In genomic region chr2:239610457-239611221, GRCh38 we compare ENCODE assay signal across 26 cellular contexts.
"Had no signal": no experiment of that assay in that cellular context is flagged by ENCODE, and none has a peak within 500 bp of the region (broad histone marks: within the 10 kb centered on the region; RNA-seq: fewer than 3 reads in every experiment).

No MANE protein-coding gene starts in this region.

- H3K9me3 Mint-ChIP-seq: activated CD4-positive, alpha-beta T cell treated with anti-CD3 and anti-CD28 coated beads, Interleukin-2, amount 10 ng/mL, durations not matched to agents 24 days and 14 days; activated CD8-positive, alpha-beta T cell treated with anti-CD3 and anti-CD28 coated beads for 36 hours; activated naive CD4-positive, alpha-beta T cell treated with anti-CD3 and anti-CD28 coated beads, Interleukin-2, amount 50 U/mL, for 72 hours; activated T-cell treated with anti-CD3 and anti-CD28 coated beads, Interleukin-2, amount 50 U/mL, for 4 hours; activated T-helper 17 cell treated with anti-CD3 and anti-CD28 coated beads, Interleukin-2, amount 50 U/mL, for 72 hours; natural killer cell treated with Interleukin-12 subunit alpha and Interleukin-12 subunit beta and Interleukin-15 and Interleukin-18, amount 100 ng/mL, for 72 hours; stimulated activated effector memory CD8-positive, alpha-beta T cell treated with anti-CD3 and anti-CD28 coated beads, Interleukin-12 subunit alpha, Interleukin-12 subunit beta, amount 100 ng/mL, for 72 hours; stimulated activated naive CD8-positive, alpha-beta T cell treated with anti-CD3 and anti-CD28 coated beads, Interleukin-15, amount 100 ng/mL, for 72 hours had no signal

- DNase-seq: activated CD4-positive, alpha-beta T cell treated with anti-CD3 and anti-CD28 coated beads, Interleukin-2, amount 10 ng/mL, durations not matched to agents 24 days and 14 days; activated CD4-positive, CD25-positive, alpha-beta regulatory T cell treated with anti-CD3 and anti-CD28 coated beads, Interleukin-2, amount 50 U/mL, for 72 hours; activated CD8-positive, alpha-beta T cell treated with anti-CD3 and anti-CD28 coated beads for 36 hours; activated naive CD4-positive, alpha-beta T cell; activated T-cell treated with anti-CD3 and anti-CD28 coated beads, Interleukin-2, amount 50 U/mL, for 4 hours; cerebellar nuclear complex; cortex of kidney; foreskin keratinocyte; mesendoderm; stimulated activated CD4-positive, alpha-beta T cell treated with anti-CD3 and anti-CD28 coated beads, Interleukin-12 subunit alpha, Interleukin-12 subunit beta, amount 100 ng/mL, for 4 hours; stimulated activated CD4-positive, alpha-beta T cell treated with anti-CD3 and anti-CD28 coated beads, Interleukin-4, amount 100 ng/mL, for 1 hour; stimulated activated naive CD8-positive, alpha-beta T cell treated with anti-CD3 and anti-CD28 coated beads, Interleukin-15, amount 100 ng/mL, for 72 hours; substantia nigra had no signal

- H3K36me3 Mint-ChIP-seq: activated naive CD4-positive, alpha-beta T cell treated with anti-CD3 and anti-CD28 coated beads, Interleukin-2, amount 50 U/mL, for 72 hours; natural killer cell treated with Interleukin-12 subunit alpha and Interleukin-12 subunit beta and Interleukin-15 and Interleukin-18, amount 100 ng/mL, for 72 hours had no signal

- H3K27me3 ChIP-seq: foreskin keratinocyte, right lobe of liver, upper lobe of left lung had no signal

- H3K4me3 Mint-ChIP-seq: activated CD4-positive, alpha-beta T cell treated with anti-CD3 and anti-CD28 coated beads, Interleukin-2, amount 10 ng/mL, durations not matched to agents 24 days and 14 days; activated CD8-positive, alpha-beta T cell treated with anti-CD3 and anti-CD28 coated beads for 36 hours; activated T-cell treated with anti-CD3 and anti-CD28 coated beads, Interleukin-2, amount 50 U/mL, for 4 hours; activated T-helper 17 cell treated with anti-CD3 and anti-CD28 coated beads, Interleukin-2, amount 50 U/mL, for 72 hours; endodermal cell; natural killer cell treated with Interleukin-12 subunit alpha and Interleukin-12 subunit beta and Interleukin-15 and Interleukin-18, amount 100 ng/mL, for 72 hours; stimulated activated effector memory CD8-positive, alpha-beta T cell treated with anti-CD3 and anti-CD28 coated beads, Interleukin-12 subunit alpha, Interleukin-12 subunit beta, amount 100 ng/mL, for 72 hours; stimulated activated naive CD8-positive, alpha-beta T cell treated with anti-CD3 and anti-CD28 coated beads, Interleukin-15, amount 100 ng/mL, for 72 hours had no signal

- H3K27me3 Mint-ChIP-seq: activated T-helper 17 cell treated with anti-CD3 and anti-CD28 coated beads, Interleukin-2, amount 50 U/mL, for 72 hours had no signal

- H3K27ac ChIP-seq: breast epithelium, esophagus muscularis mucosa, foreskin keratinocyte, heart left ventricle, right lobe of liver, upper lobe of left lung had no signal

- H3K4me1 ChIP-seq: breast epithelium, esophagus muscularis mucosa, foreskin keratinocyte, right lobe of liver had no signal

- H3K4me1 Mint-ChIP-seq: endodermal cell; stimulated activated naive CD8-positive, alpha-beta T cell treated with anti-CD3 and anti-CD28 coated beads, Interleukin-15, amount 100 ng/mL, for 72 hours had no signal

- H3K4me3 ChIP-seq: breast epithelium, esophagus muscularis mucosa, heart left ventricle, lung, mucosa of descending colon, right lobe of liver, upper lobe of left lung had no signal

- H3K9me3 ChIP-seq: breast epithelium, heart left ventricle, mucosa of descending colon, right lobe of liver, upper lobe of left lung had no signal

- H3K27ac Mint-ChIP-seq: activated CD4-positive, alpha-beta T cell treated with anti-CD3 and anti-CD28 coated beads, Interleukin-2, amount 10 ng/mL, durations not matched to agents 24 days and 14 days; activated CD8-positive, alpha-beta T cell treated with anti-CD3 and anti-CD28 coated beads for 36 hours; activated naive CD4-positive, alpha-beta T cell treated with anti-CD3 and anti-CD28 coated beads, Interleukin-2, amount 50 U/mL, for 72 hours; activated T-helper 17 cell treated with anti-CD3 and anti-CD28 coated beads, Interleukin-2, amount 50 U/mL, for 72 hours; stimulated activated effector memory CD8-positive, alpha-beta T cell treated with anti-CD3 and anti-CD28 coated beads, Interleukin-12 subunit alpha, Interleukin-12 subunit beta, amount 100 ng/mL, for 72 hours had no signal

- ATAC-seq: activated CD8-positive, alpha-beta T cell treated with anti-CD3 and anti-CD28 coated beads for 36 hours; activated naive CD4-positive, alpha-beta T cell treated with anti-CD3 and anti-CD28 coated beads, Interleukin-2, amount 50 U/mL, for 72 hours; activated T-cell treated with anti-CD3 and anti-CD28 coated beads, Interleukin-2, amount 50 U/mL, for 4 hours; activated T-helper 17 cell treated with anti-CD3 and anti-CD28 coated beads, Interleukin-2, amount 50 U/mL, for 72 hours; foreskin keratinocyte; heart left ventricle; SK-N-SH treated with all-trans-retinoic acid at 6 μM for 48 hours; stimulated activated naive CD8-positive, alpha-beta T cell treated with anti-CD3 and anti-CD28 coated beads, Interleukin-15, amount 100 ng/mL, for 72 hours had no signal

- H3K36me3 ChIP-seq: breast epithelium, esophagus muscularis mucosa, heart left ventricle, right lobe of liver, upper lobe of left lung had no signal
